In the genomic region with DNA sequence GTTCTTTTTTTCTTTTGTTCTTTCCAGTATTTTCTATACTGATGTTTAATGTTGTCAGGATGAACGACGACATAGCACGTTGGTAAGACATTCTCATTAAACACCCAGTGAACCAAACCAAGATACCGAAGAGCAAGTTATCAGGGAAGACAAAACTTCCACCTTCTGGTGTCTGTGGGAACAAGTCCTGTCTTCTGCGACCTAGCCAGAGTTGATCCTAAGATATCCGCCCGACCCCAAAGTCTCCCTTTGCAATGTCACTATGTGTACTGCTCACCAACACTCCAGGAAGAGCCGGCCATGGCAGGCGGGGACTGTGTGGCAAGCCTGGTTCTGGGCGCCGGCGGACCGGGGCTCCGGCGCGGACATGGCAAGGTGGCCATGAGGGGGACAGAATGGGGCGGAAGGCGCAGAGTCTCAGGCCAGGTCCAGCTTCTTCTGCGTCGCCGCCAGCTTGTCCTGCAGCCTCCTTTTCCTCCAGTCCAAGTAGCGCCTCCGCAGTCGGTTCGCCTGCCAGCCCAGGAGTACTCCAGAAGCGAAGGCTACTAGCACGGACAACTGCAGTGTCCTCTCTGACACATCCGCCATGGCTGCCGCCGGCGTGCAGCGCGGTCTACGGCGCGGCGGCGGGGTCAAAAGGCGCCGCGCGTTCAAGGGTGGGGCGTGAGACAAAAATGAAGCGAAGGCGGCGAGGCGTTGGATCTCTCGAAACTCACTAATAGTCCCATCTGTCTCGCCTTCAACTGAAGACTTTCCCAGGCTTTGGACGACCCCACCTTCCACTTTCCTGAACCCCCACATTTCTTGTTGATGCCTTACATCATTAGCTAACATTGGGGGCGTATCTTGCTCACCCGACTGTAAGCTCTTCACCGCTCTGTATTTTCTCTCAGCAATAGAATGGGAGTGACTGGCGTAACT, we compare ENCODE assay signal across 8 cellular contexts. TPM values are rescaled to one million over a fixed set of nuclear protein-coding genes. Genes with fewer than 3 reads are reported as not detected.
DNase-seq lines count a peak whose midpoint lies in the region; ATAC-seq, FAIRE-seq and TF ChIP-seq lines count a peak whose summit lies in the region.

TSS of gene MTLN (minus strand) at position 610 of the 921 bp plus-strand sequence. CDS start at position 588, 22 bp downstream.

- peaks cover 8 to 19% (median 12%) of the 10 kb centered on the region in 10 experiments; a peak in 19 of 20 replicates for H3K4me1 ChIP-seq in BLaER1 treated with 17β-estradiol and CSF1 and Interleukin-3, amounts not matched to agents 10 nM and 100 nM

- no peak for TF ChIP-seq CTCF in lower leg skin (IDR thresholded peaks at IDR 0.05)

- no peak for TF ChIP-seq POLR2A in lower leg skin (IDR thresholded peaks at IDR 0.05)

- H3K27me3 ChIP-seq in BLaER1 treated with 17β-estradiol and CSF1 and Interleukin-3, amounts not matched to agents 10 nM and 100 nM: no peaks in the 10 kb centered on the region

- WGBS in lower leg skin, 2 donors: 1 to 13% methylated on average over 44 to 54 of the region's 54 CpGs

- H3K27ac ChIP-seq in BLaER1 treated with 17β-estradiol and CSF1 and Interleukin-3, amounts not matched to agents 10 nM and 100 nM: peak within 1 kb of the TSS; percentile 56 to 90 (median 85); a peak in 21 of 22 replicates

- H3K4me3 ChIP-seq in BLaER1 treated with 17β-estradiol and CSF1 and Interleukin-3, amounts not matched to agents 10 nM and 100 nM: peak within 1 kb of the TSS; percentile 74 to 97 (median 90)
- H3K4me3 ChIP-seq in lower leg skin (ENCODE audit: low read depth, poor library complexity, severe bottlenecking): peak within 1 kb of the TSS; percentile 82

- peak within 1 kb of the TSS; percentile 80 to 90 (median 89) for H3K9ac ChIP-seq in BLaER1 treated with 17β-estradiol and CSF1 and Interleukin-3, amounts not matched to agents 10 nM and 100 nM

- peak within 1 kb of the TSS; percentile 68 to 97 (median 84) for H3K4me2 ChIP-seq in BLaER1 treated with 17β-estradiol and CSF1 and Interleukin-3, amounts not matched to agents 10 nM and 100 nM

- peak; percentile 64 for FAIRE-seq in GM19239 (lab: Jason Lieb, UNC)

- DNase-seq in GM19239 (ENCODE audit: insufficient read length, low spot score) (peak; percentile 52), NCI-H748 (lab: John Stamatoyannopoulos, UW; ENCODE audit: unreplicated experiment) (peak; percentile 78), dermis microvascular lymphatic vessel endothelial cell (ENCODE audit: low read depth in 2 of 2) (peak; percentile 30 to 73), lower leg skin (ENCODE audit: low spot score in 2 of 2) (peak; percentile 58 to 91)
- DNase-seq in activated CD4-positive, alpha-beta T cell treated with anti-CD3 and anti-CD28 coated beads, Interleukin-2, amount 50 U/mL, for 48 hours: peak; percentile 71 to 80
- DNase-seq in stimulated activated CD4-positive, alpha-beta T cell treated with anti-CD3 and anti-CD28 coated beads, Interleukin-4, amount 100 ng/mL, for 48 hours (ENCODE audit: low read depth in 2 of 2): peak; percentile 49 to 61

- ATAC-seq in HG03442 (IDR thresholded peaks at IDR 0.05; ENCODE audit: unreplicated experiment): peak; percentile 72

- peaks cover 23 to 35% (median 28%) of the 10 kb centered on the region in 11 experiments for H3K36me3 ChIP-seq in BLaER1 treated with 17β-estradiol and CSF1 and Interleukin-3, amounts not matched to agents 10 nM and 100 nM

- no peaks in the 10 kb centered on the region for H4K20me1 ChIP-seq in BLaER1 treated with 17β-estradiol and CSF1 and Interleukin-3, amounts not matched to agents 10 nM and 100 nM

- intact Hi-C loops in lower leg skin (cut with DNase I; ENCODE audit: low total_unique reads): no loop called here

- H3K9me3 ChIP-seq in BLaER1 treated with 17β-estradiol and CSF1 and Interleukin-3, amounts not matched to agents 10 nM and 100 nM (replicated peaks in 1 of 11): peaks cover 13 to 20% (median 16%) of the 10 kb centered on the region in 11 experiments

RNA-seq across cellular contexts. Expression of gene MTLN, which starts in this region (rescaled TPM):
- total RNA-seq in dermis microvascular lymphatic vessel endothelial cell: 36.8 and 68.2 TPM in 2 replicates
- total RNA-seq in lower leg skin: 100 to 1,000 TPM in 1 of 4 donors, 10 to 100 TPM in 3; 49.6 to 138 (median 67.7) TPM

Comparison
In these comparisons a context has a peak if more than half of its experiments do, and no peak if none do; other contexts are left out.
1. Peak in every context shown above with its lines: DNase-seq, ATAC-seq, H3K4me3 ChIP-seq and H3K27ac ChIP-seq.